In the genomic region with DNA sequence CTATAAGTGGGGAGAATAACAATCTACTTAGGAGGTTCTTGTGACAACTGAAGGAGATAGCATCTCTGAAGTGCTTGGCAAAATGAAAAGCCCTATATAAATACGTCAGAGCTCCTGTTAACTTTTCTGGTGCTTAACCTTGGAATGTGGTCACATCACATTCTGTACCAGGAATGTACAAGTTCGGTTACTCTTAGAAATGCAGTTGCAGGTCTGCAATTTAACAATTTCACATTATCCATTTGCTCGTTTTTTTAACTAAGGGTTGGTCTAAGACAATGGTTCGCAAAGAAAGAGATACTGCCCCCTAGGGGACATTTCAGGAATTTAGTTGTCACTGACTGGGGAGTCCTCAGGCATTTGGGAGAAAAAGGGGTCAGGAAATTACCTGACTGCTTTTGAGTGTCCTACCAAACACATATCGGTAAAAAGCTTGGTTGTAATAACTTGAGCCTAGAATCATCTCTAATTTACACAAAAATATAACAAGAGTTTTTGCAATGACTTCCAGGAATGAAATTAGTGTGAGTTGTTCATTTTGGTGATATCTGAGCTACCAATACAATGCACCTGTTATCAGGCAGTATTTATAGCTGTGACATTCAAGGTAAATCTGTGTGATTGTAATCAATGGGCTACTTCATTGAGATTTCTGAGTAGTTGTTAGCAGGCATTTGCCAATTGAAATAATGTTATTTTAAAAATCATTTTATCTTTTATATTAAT, we compare ENCODE assay signal across 9 cellular contexts. TPM values are rescaled to one million over a fixed set of nuclear protein-coding genes. Genes with fewer than 3 reads are reported as not detected.
A peak's percentile ranks its signal among the peaks of the same experiment; 100 is the strongest.
DNase-seq lines count a peak whose midpoint lies in the region; ATAC-seq, FAIRE-seq and TF ChIP-seq lines count a peak whose summit lies in the region.
"Had no signal": no experiment of that assay in that cellular context is flagged by ENCODE, and none has a peak within 500 bp of the region (broad histone marks: within the 10 kb centered on the region; RNA-seq: fewer than 3 reads in every experiment).

No MANE protein-coding gene starts in this region.

- H3K9ac ChIP-seq in KMS-11, result no peak overlapping the region
- H3K9ac ChIP-seq in GM12878 (ENCODE audit: control insufficient read depth, insufficient read depth, low read length), result no peak overlapping the region

- peak; percentile 96 for TF ChIP-seq CTCF in KMS-11 (conservative IDR thresholded peaks at IDR 0.05; ENCODE audit: low read depth, low read length)
- TF ChIP-seq CTCF in GM12878 (IDR thresholded peaks at IDR 0.05 in 2 of 3, conservative IDR thresholded peaks at IDR 0.05 in 1 of 3; ENCODE audit: control insufficient read depth in 2 of 3, extremely low read depth in 1 of 3, insufficient read depth in 1 of 3, low read depth in 3 of 3, low read length in 3 of 3), result peak; percentile 70 to 89 (median 76)

- H3K9me3 ChIP-seq in SJCRH30 (replicated peaks) (no peaks in the 10 kb centered on the region), GM12878 (replicated peaks; ENCODE audit: control insufficient read depth, insufficient read depth, low read length) (no peaks in the 10 kb centered on the region)

- CTCF ChIA-PET in GM12878 (lab: Yijun Ruan, JAX), result interaction anchor here (0.6 to 16.9 kb wide), 66 partner anchors 8 to 395 kb away, joined by 3 to 774 read pairs (median 5); a partner anchor contains a TSS

- TF ChIP-seq RAD21 in GM12878 (IDR thresholded peaks at IDR 0.05; ENCODE audit: insufficient read depth, low read depth, low read length), result peak; percentile 89

- SMC1A ChIA-PET in GM12878 (lab: Charles Lee; ENCODE audit: uncharacterized antibody, unreplicated experiment), result interaction anchor here (0.7 to 12.2 kb wide), 24 partner anchors 9 to 279 kb away, joined by 3 to 345 read pairs (median 4); a partner anchor contains a TSS

- peak; percentile 91 for FAIRE-seq in GM19239 (lab: Jason Lieb, UNC)
- no peak for FAIRE-seq in GM12878 (lab: Jason Lieb, UNC)
- FAIRE-seq: colon had no signal

- RAD21 ChIA-PET in GM12878 (lab: Charles Lee; ENCODE audit: unreplicated experiment), result interaction anchor here (0.6 to 6.0 kb wide), 16 partner anchors 9 to 296 kb away, joined by 3 to 98 read pairs (median 3); a partner anchor contains a TSS

- H3K36me3 ChIP-seq in KMS-11 (ENCODE audit: insufficient read depth) (no peaks in the 10 kb centered on the region), SJCRH30 (no peaks in the 10 kb centered on the region), GM12878 (ENCODE audit: control insufficient read depth in 2 of 2, insufficient read depth in 2 of 2, low read length in 1 of 2) (no peaks in the 10 kb centered on the region)

- TF ChIP-seq POLR2A in GM12878 (IDR thresholded peaks at IDR 0.05; ENCODE audit: low read depth, low read length), result no peak

- H3K4me1 ChIP-seq in KMS-11 (ENCODE audit: low read depth, poor library complexity, severe bottlenecking) (peaks cover 13% of the 10 kb centered on the region), SJCRH30 (peaks cover 29% of the 10 kb centered on the region), GM12878 (ENCODE audit: control insufficient read depth, insufficient read depth, low read length) (peaks cover 6% of the 10 kb centered on the region)

- ATAC-seq in GM12878, result peak; percentile 86
- ATAC-seq in HG03045 (IDR thresholded peaks at IDR 0.05; ENCODE audit: unreplicated experiment), result no peak

- no peak overlapping the region for H2AFZ ChIP-seq in KMS-11 (ENCODE audit: low read depth)
- no peak overlapping the region for H2AFZ ChIP-seq in GM12878 (ENCODE audit: control insufficient read depth, low read depth, low read length)

- POLR2A ChIA-PET in GM12878 (lab: Charles Lee), result interaction anchor here (0.5 to 1.2 kb wide), 2 partner anchors 100 to 108 kb away, joined by 3 to 5 read pairs; no protein-coding TSS in a partner anchor

- no TSS peak for BruUV-seq in GM12878 (replicated peaks; lab: Mats Ljungman, UMichigan)

- no peaks in the 10 kb centered on the region for H4K20me1 ChIP-seq in KMS-11 (ENCODE audit: insufficient read depth)
- no peaks in the 10 kb centered on the region for H4K20me1 ChIP-seq in GM12878 (ENCODE audit: control insufficient read depth, insufficient read depth)

- H3K4me3 ChIP-seq in KMS-11 (IDR thresholded peaks at IDR 0.05; ENCODE audit: insufficient read depth, low read depth, low read length), result no peak overlapping the region
- no peak overlapping the region for H3K4me3 ChIP-seq in SJCRH30
- no peak overlapping the region for H3K4me3 ChIP-seq in GM12878

- in situ Hi-C loops in GM12878 (cut with MboI), result no loop called here

- H3K27me3 ChIP-seq in KMS-11 (ENCODE audit: insufficient read depth, low read depth) (peaks cover 4% of the 10 kb centered on the region; the same call in 1 of the 2 replicates), SJCRH30 (no peaks in the 10 kb centered on the region), GM12878 (replicated peaks in 1 of 2; ENCODE audit: control insufficient read depth in 2 of 2, insufficient read depth in 2 of 2, low read length in 1 of 2) (no peaks in the 10 kb centered on the region; a peak in 1 of 4 replicates)

- no peak for TF ChIP-seq EP300 in GM12878 (IDR thresholded peaks at IDR 0.05; ENCODE audit: borderline replicate concordance in 1 of 2, control insufficient read depth in 1 of 2, low read depth in 2 of 2, low read length in 2 of 2)

- no peak overlapping the region for H3K27ac ChIP-seq in KMS-11
- H3K27ac ChIP-seq in SJCRH30, result no peak overlapping the region
- H3K27ac ChIP-seq in GM12878 (ENCODE audit: control insufficient read depth, insufficient read depth), result no peak overlapping the region

- 7% methylated on average over 5 of the region's 5 CpGs for WGBS in GM12878 (ENCODE audit: insufficient coverage, insufficient replicate concordance, low lambda C conversion rate, missing lambda C conversion rate)

- H3K79me2 ChIP-seq in KMS-11 (ENCODE audit: insufficient read depth, low read depth) (no peaks in the 10 kb centered on the region), GM12878 (ENCODE audit: control insufficient read depth, insufficient read depth, low read length) (no peaks in the 10 kb centered on the region)

- no peak overlapping the region for H3K4me2 ChIP-seq in KMS-11
- H3K4me2 ChIP-seq in GM12878 (ENCODE audit: control insufficient read depth, insufficient read depth), result no peak overlapping the region

- intact Hi-C loops in GM12878 (cut with micrococcal nuclease; ENCODE audit: unreplicated experiment), result loop anchor here (1.0 kb wide), 2 partner anchors 107 to 111 kb away; no protein-coding TSS in a partner anchor

- peak; percentile 44 for DNase-seq in DMS114 treated with DMSO at 0.1 percent for 48 hours (lab: John Stamatoyannopoulos, UW; ENCODE audit: unreplicated experiment)
- DNase-seq in GM19239 (ENCODE audit: insufficient read length, low spot score), result no peak
- peak; percentile 68 to 89 for DNase-seq in SJCRH30
- DNase-seq in GM12878 (ENCODE audit: low read depth, low spot score), result no peak
- DNase-seq in iPS-NIHi7 (ENCODE audit: extremely low spot score), result peak; percentile 60
- DNase-seq in stimulated activated CD8-positive, alpha-beta memory T cell treated with anti-CD3 and anti-CD28 coated beads, Interleukin-12 subunit alpha, Interleukin-12 subunit beta, amount 100 ng/mL, for 1 hour (ENCODE audit: low read depth), result peak; percentile 40

RNA-seq across cellular contexts. Expression of a gene that starts 5.4 kb away (rescaled TPM):
- total RNA-seq in SJCRH30 (2014; rRNA removed; shearing (Covaris generic)), result 6.5 and 7.1 TPM in 2 replicates
- 2.0 and 2.9 TPM in 2 replicates for total RNA-seq in GM12878 (2013; cell fraction: nucleolus; rRNA removed)
- total RNA-seq in GM12878 (2014; rRNA removed) (2.5 and 3.1 TPM in 2 replicates), GM12878 (2014; rRNA removed; fragmentation: Illumina TruSeq; extraction: Trizol) (2.5 and 2.9 TPM in 2 replicates), GM12878 (2021) (2.6 and 2.7 TPM in 2 replicates)
- 0.33 TPM for polyA plus RNA-seq in GM12878 (2011; ENCODE audit: low read depth)
- polyA plus RNA-seq in GM12878 (2011; rRNA removed) (2.2 and 2.5 TPM in 2 replicates), GM12878 (2014; fragmentation: Illumina TruSeq; extraction: Trizol) (3.1 and 4.5 TPM in 2 replicates), GM12878 (2014; fragmentation: Nextera tagmentation; extraction: Ambion mirVana) (1 to 10 TPM in 1 of 2 experiments, under 1 TPM in 1; 0.87 to 1.5 TPM), GM12878 (2014; rRNA removed) (1.6 and 2.0 TPM in 2 replicates), GM12878 (2016; fragmentation: Nextera tagmentation; extraction: Ambion mirVana) (1 to 10 TPM; 1.3 to 1.6 TPM)
- 1.5 and 1.6 TPM in 2 replicates for polyA plus RNA-seq in GM12878 (2011; cell fraction: cytosol; rRNA removed)
- 2.6 TPM in 2 replicates for polyA plus RNA-seq in GM12878 (2011; cell fraction: nucleus; rRNA removed)
- 0.27 and 0.42 TPM in 2 replicates for polyA plus RNA-seq in GM12878 (2012)
- 0.88 and 1.9 TPM in 2 replicates for polyA minus RNA-seq in GM12878 (2011; rRNA and poly(A)+ RNA removed)
- polyA minus RNA-seq in GM12878 (2011; cell fraction: cytosol; rRNA and poly(A)+ RNA removed), result 0.53 and 0.73 TPM in 2 replicates
- 1.9 and 3.3 TPM in 2 replicates for polyA minus RNA-seq in GM12878 (2011; cell fraction: nucleus; rRNA and poly(A)+ RNA removed)

RNA-seq across cellular contexts. Expression of a gene that starts 8.2 kb away (rescaled TPM):
- not detected in 2 replicates for total RNA-seq in SJCRH30 (2014; rRNA removed; shearing (Covaris generic))
- total RNA-seq in GM12878 (2013; cell fraction: nucleolus; rRNA removed), result 0.35 and 0.64 TPM in 2 replicates
- 0.05 TPM in 1 of 2 replicates, not detected in the other for total RNA-seq in GM12878 (2014; rRNA removed)
- not detected in 2 replicates for total RNA-seq in GM12878 (2014; rRNA removed; fragmentation: Illumina TruSeq; extraction: Trizol)
- 0.05 TPM in 1 of 2 replicates, not detected in the other for total RNA-seq in GM12878 (2021)
- not detected for polyA plus RNA-seq in GM12878 (2011; ENCODE audit: low read depth)
- not detected in 2 replicates for polyA plus RNA-seq in GM12878 (2011; rRNA removed)
- polyA plus RNA-seq in GM12878 (2011; cell fraction: cytosol; rRNA removed), result 0.02 TPM in 1 of 2 replicates, not detected in the other
- polyA plus RNA-seq in GM12878 (2011; cell fraction: nucleus; rRNA removed), result 0.09 and 0.29 TPM in 2 replicates
- not detected in 2 replicates for polyA plus RNA-seq in GM12878 (2012)
- polyA plus RNA-seq in GM12878 (2014; fragmentation: Illumina TruSeq; extraction: Trizol), result not detected in 2 replicates
- under 1 TPM in 1 of 2 experiments, not detected in 1; 0.05 TPM for polyA plus RNA-seq in GM12878 (2014; fragmentation: Nextera tagmentation; extraction: Ambion mirVana)
- 0.03 TPM in 1 of 2 replicates, not detected in the other for polyA plus RNA-seq in GM12878 (2014; rRNA removed)
- polyA plus RNA-seq in GM12878 (2016; fragmentation: Nextera tagmentation; extraction: Ambion mirVana), result not detected
- polyA minus RNA-seq in GM12878 (2011; rRNA and poly(A)+ RNA removed), result not detected in 2 replicates
- polyA minus RNA-seq in GM12878 (2011; cell fraction: cytosol; rRNA and poly(A)+ RNA removed), result not detected in 2 replicates
- not detected in 2 replicates for polyA minus RNA-seq in GM12878 (2011; cell fraction: nucleus; rRNA and poly(A)+ RNA removed)

RNA-seq across cellular contexts. Expression of a gene that starts 48.9 kb away (rescaled TPM):
- 93.9 and 96.1 TPM in 2 replicates for total RNA-seq in SJCRH30 (2014; rRNA removed; shearing (Covaris generic))
- 35.6 and 38.4 TPM in 2 replicates for total RNA-seq in GM12878 (2013; cell fraction: nucleolus; rRNA removed)
- 79.9 and 86.9 TPM in 2 replicates for total RNA-seq in GM12878 (2014; rRNA removed)
- 73.0 and 91.1 TPM in 2 replicates for total RNA-seq in GM12878 (2014; rRNA removed; fragmentation: Illumina TruSeq; extraction: Trizol)
- total RNA-seq in GM12878 (2021), result 58.5 and 62.9 TPM in 2 replicates
- polyA plus RNA-seq in GM12878 (2011; ENCODE audit: low read depth), result 28.9 TPM
- 63.8 and 65.9 TPM in 2 replicates for polyA plus RNA-seq in GM12878 (2011; rRNA removed)
- polyA plus RNA-seq in GM12878 (2011; cell fraction: cytosol; rRNA removed), result 98.8 and 102 TPM in 2 replicates
- polyA plus RNA-seq in GM12878 (2011; cell fraction: nucleus; rRNA removed), result 24.5 and 33.3 TPM in 2 replicates
- polyA plus RNA-seq in GM12878 (2012), result 85.5 and 118 TPM in 2 replicates
- polyA plus RNA-seq in GM12878 (2014; fragmentation: Illumina TruSeq; extraction: Trizol), result 150 and 190 TPM in 2 replicates
- polyA plus RNA-seq in GM12878 (2014; fragmentation: Nextera tagmentation; extraction: Ambion mirVana), result 100 to 1,000 TPM; 192 to 193 TPM
- polyA plus RNA-seq in GM12878 (2014; rRNA removed), result 85.8 and 86.8 TPM in 2 replicates
- 100 to 1,000 TPM; 112 to 131 TPM for polyA plus RNA-seq in GM12878 (2016; fragmentation: Nextera tagmentation; extraction: Ambion mirVana)
- 57.4 and 63.6 TPM in 2 replicates for polyA minus RNA-seq in GM12878 (2011; rRNA and poly(A)+ RNA removed)
- polyA minus RNA-seq in GM12878 (2011; cell fraction: cytosol; rRNA and poly(A)+ RNA removed), result 15.2 and 18.9 TPM in 2 replicates
- 10.6 and 13.1 TPM in 2 replicates for polyA minus RNA-seq in GM12878 (2011; cell fraction: nucleus; rRNA and poly(A)+ RNA removed)

RNA-seq across cellular contexts. Expression of a gene that starts 49.9 kb away (rescaled TPM):
- 89.1 and 106 TPM in 2 replicates for total RNA-seq in SJCRH30 (2014; rRNA removed; shearing (Covaris generic))
- 409 and 411 TPM in 2 replicates for total RNA-seq in GM12878 (2013; cell fraction: nucleolus; rRNA removed)
- 56.3 and 59.9 TPM in 2 replicates for total RNA-seq in GM12878 (2014; rRNA removed)
- 60.2 and 61.5 TPM in 2 replicates for total RNA-seq in GM12878 (2014; rRNA removed; fragmentation: Illumina TruSeq; extraction: Trizol)
- 85.6 and 87.1 TPM in 2 replicates for total RNA-seq in GM12878 (2021)
- polyA plus RNA-seq in GM12878 (2011; ENCODE audit: low read depth), result 61.7 TPM
- polyA plus RNA-seq in GM12878 (2011; rRNA removed), result 86.7 and 96.8 TPM in 2 replicates
- polyA plus RNA-seq in GM12878 (2011; cell fraction: cytosol; rRNA removed), result 51.8 and 60.4 TPM in 2 replicates
- polyA plus RNA-seq in GM12878 (2011; cell fraction: nucleus; rRNA removed), result 90.0 and 107 TPM in 2 replicates
- 65.7 and 75.6 TPM in 2 replicates for polyA plus RNA-seq in GM12878 (2012)
- 84.7 and 95.6 TPM in 2 replicates for polyA plus RNA-seq in GM12878 (2014; fragmentation: Illumina TruSeq; extraction: Trizol)
- polyA plus RNA-seq in GM12878 (2014; fragmentation: Nextera tagmentation; extraction: Ambion mirVana), result 10 to 100 TPM; 31.6 to 36.3 TPM
- polyA plus RNA-seq in GM12878 (2014; rRNA removed), result 69.3 and 72.5 TPM in 2 replicates
- 10 to 100 TPM; 76.1 to 76.7 TPM for polyA plus RNA-seq in GM12878 (2016; fragmentation: Nextera tagmentation; extraction: Ambion mirVana)
- 119 and 180 TPM in 2 replicates for polyA minus RNA-seq in GM12878 (2011; rRNA and poly(A)+ RNA removed)
- polyA minus RNA-seq in GM12878 (2011; cell fraction: cytosol; rRNA and poly(A)+ RNA removed), result 34.9 and 50.0 TPM in 2 replicates
- 56.9 and 116 TPM in 2 replicates for polyA minus RNA-seq in GM12878 (2011; cell fraction: nucleus; rRNA and poly(A)+ RNA removed)

Comparison
In these comparisons a context has a peak if more than half of its experiments do, and no peak if none do; other contexts are left out.
1. DNase-seq: peak in DMS114 treated with DMSO at 0.1 percent for 48 hours (single experiment), SJCRH30 (2 of 2), iPS-NIHi7 (single experiment) and stimulated activated CD8-positive, alpha-beta memory T cell treated with anti-CD3 and anti-CD28 coated beads, Interleukin-12 subunit alpha, Interleukin-12 subunit beta, amount 100 ng/mL, for 1 hour (single experiment); none in GM19239 (single experiment) and GM12878 (single experiment).